In the genomic region with DNA sequence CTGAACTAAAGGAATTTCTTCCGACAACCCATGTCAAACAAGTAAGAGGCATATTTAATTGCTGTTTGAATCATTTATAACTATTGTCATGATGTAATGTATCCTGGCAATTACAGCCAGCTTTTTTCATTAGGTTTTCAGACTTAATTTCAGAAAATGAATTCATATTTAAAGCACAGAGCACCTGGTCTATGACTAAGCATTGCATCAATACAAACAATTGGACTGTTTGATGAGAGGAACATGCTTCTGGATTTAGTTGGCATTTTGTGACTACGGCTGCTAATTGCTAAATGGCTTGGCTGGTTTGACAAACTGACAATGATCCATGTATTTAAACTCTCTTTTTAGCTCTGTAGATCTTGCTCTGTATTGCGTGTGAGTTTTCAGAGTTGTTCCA, we compare ENCODE assay signal across 25 cellular contexts.
DNase-seq lines count a peak whose midpoint lies in the region; ATAC-seq, FAIRE-seq and TF ChIP-seq lines count a peak whose summit lies in the region.
"Had no signal": no experiment of that assay in that cellular context is flagged by ENCODE, and none has a peak within 500 bp of the region (broad histone marks: within the 10 kb centered on the region; RNA-seq: fewer than 3 reads in every experiment).

No MANE protein-coding gene starts in this region.

- H3K4me3 Mint-ChIP-seq in activated T-helper 17 cell treated with anti-CD3 and anti-CD28 coated beads, Interleukin-2, amount 50 U/mL, for 72 hours, result no peak overlapping the region
- H3K4me3 Mint-ChIP-seq: activated CD4-positive, alpha-beta T cell treated with anti-CD3 and anti-CD28 coated beads, Interleukin-2, amount 10 ng/mL, durations not matched to agents 24 days and 14 days; activated naive CD8-positive, alpha-beta T cell treated with anti-CD3 and anti-CD28 coated beads for 36 hours; CD8-positive, alpha-beta T cell; naive thymus-derived CD8-positive, alpha-beta T cell had no signal

- H3K9me3 ChIP-seq in SU-DHL-6 (ENCODE audit: insufficient read depth, low read length) (no peaks in the 10 kb centered on the region), left ventricle myocardium inferior (replicated peaks) (peaks cover 5% of the 10 kb centered on the region)
- H3K9me3 ChIP-seq: body of pancreas, ovary, SJCRH30, tibial artery had no signal

- no peak overlapping the region for H3K9ac ChIP-seq in SU-DHL-6 (ENCODE audit: low read length)

- TF ChIP-seq CTCF in SU-DHL-6 (IDR thresholded peaks at IDR 0.05; ENCODE audit: insufficient read depth, low read length, poor library complexity, severe bottlenecking) (no peak), foreskin keratinocyte (conservative IDR thresholded peaks at IDR 0.05) (no peak), left ventricle myocardium inferior (IDR thresholded peaks at IDR 0.05; ENCODE audit: borderline replicate concordance) (no peak)

- H3K4me1 ChIP-seq in foreskin keratinocyte (no peaks in the 10 kb centered on the region), left ventricle myocardium inferior (no peaks in the 10 kb centered on the region)
- H3K4me1 ChIP-seq: body of pancreas, SJCRH30, tibial artery had no signal

- no peaks in the 10 kb centered on the region for H3F3A ChIP-seq in SU-DHL-6 (ENCODE audit: insufficient read depth)

- intact Hi-C loops in left ventricle myocardium inferior (cut with micrococcal nuclease), result no loop called here

- H3K4me2 ChIP-seq in SU-DHL-6 (ENCODE audit: low read depth, low read length, poor library complexity, severe bottlenecking), result no peak overlapping the region

- H3K27me3 Mint-ChIP-seq in activated T-helper 17 cell treated with anti-CD3 and anti-CD28 coated beads, Interleukin-2, amount 50 U/mL, for 72 hours, result no peaks in the 10 kb centered on the region
- H3K27me3 Mint-ChIP-seq: activated CD4-positive, alpha-beta T cell treated with anti-CD3 and anti-CD28 coated beads, Interleukin-2, amount 10 ng/mL, durations not matched to agents 24 days and 14 days; activated naive CD8-positive, alpha-beta T cell treated with anti-CD3 and anti-CD28 coated beads for 36 hours had no signal

- H3K27ac ChIP-seq in SU-DHL-6 (ENCODE audit: low read depth, low read length), result no peak overlapping the region
- no peak overlapping the region for H3K27ac ChIP-seq in foreskin keratinocyte
- H3K27ac ChIP-seq in left ventricle myocardium inferior (replicated peaks), result no peak overlapping the region
- H3K27ac ChIP-seq: body of pancreas, ovary, SJCRH30, tibial artery had no signal

- H3K36me3 ChIP-seq in SU-DHL-6 (ENCODE audit: low read length), result no peaks in the 10 kb centered on the region
- H3K36me3 ChIP-seq in left ventricle myocardium inferior, result no peaks in the 10 kb centered on the region
- H3K36me3 ChIP-seq: ovary, SJCRH30, tibial artery had no signal

- H3K9me3 Mint-ChIP-seq in activated T-helper 17 cell treated with anti-CD3 and anti-CD28 coated beads, Interleukin-2, amount 50 U/mL, for 72 hours, result peaks cover 13% of the 10 kb centered on the region
- H3K9me3 Mint-ChIP-seq: activated naive CD8-positive, alpha-beta T cell treated with anti-CD3 and anti-CD28 coated beads for 36 hours had no signal

- ATAC-seq in foreskin keratinocyte (peak; percentile 62), HG03139 (IDR thresholded peaks at IDR 0.05; ENCODE audit: unreplicated experiment) (no peak)
- ATAC-seq in activated T-helper 17 cell treated with anti-CD3 and anti-CD28 coated beads, Interleukin-2, amount 50 U/mL, for 72 hours (replicated peaks), result no peak
- ATAC-seq: body of pancreas; CD8-positive, alpha-beta T cell; left colon; naive thymus-derived CD8-positive, alpha-beta T cell; stimulated activated naive CD8-positive, alpha-beta T cell treated with anti-CD3 and anti-CD28 coated beads, Interleukin-15, Interleukin-2, amounts not matched to agents 100 U/mL and 50 U/mL, for 24 hours had no signal

- H3K79me2 ChIP-seq in SU-DHL-6 (ENCODE audit: insufficient read depth, low read length), result no peaks in the 10 kb centered on the region

- H3K4me3 ChIP-seq in SU-DHL-6 (ENCODE audit: insufficient read depth, low read length, poor library complexity, severe bottlenecking) (no peak overlapping the region), left ventricle myocardium inferior (no peak overlapping the region)
- H3K4me3 ChIP-seq: body of pancreas, ovary, SJCRH30, tibial artery had no signal

- H3K27ac Mint-ChIP-seq in activated T-helper 17 cell treated with anti-CD3 and anti-CD28 coated beads, Interleukin-2, amount 50 U/mL, for 72 hours, result no peak overlapping the region
- H3K27ac Mint-ChIP-seq: activated CD4-positive, alpha-beta T cell treated with anti-CD3 and anti-CD28 coated beads, Interleukin-2, amount 10 ng/mL, durations not matched to agents 24 days and 14 days; activated naive CD8-positive, alpha-beta T cell treated with anti-CD3 and anti-CD28 coated beads for 36 hours; CD8-positive, alpha-beta T cell; naive thymus-derived CD8-positive, alpha-beta T cell had no signal

- no peaks in the 10 kb centered on the region for H3K9me2 ChIP-seq in SU-DHL-6 (replicated peaks; ENCODE audit: insufficient read depth, low read length)

- no peak for TF ChIP-seq POLR2A in H54 (IDR thresholded peaks at IDR 0.05; ENCODE audit: low read depth, low read length)

- H4K20me1 ChIP-seq in SU-DHL-6 (ENCODE audit: low read depth, low read length), result no peaks in the 10 kb centered on the region

- H3K4me1 Mint-ChIP-seq in activated T-helper 17 cell treated with anti-CD3 and anti-CD28 coated beads, Interleukin-2, amount 50 U/mL, for 72 hours, result no peaks in the 10 kb centered on the region
- H3K4me1 Mint-ChIP-seq: activated CD4-positive, alpha-beta T cell treated with anti-CD3 and anti-CD28 coated beads, Interleukin-2, amount 10 ng/mL, durations not matched to agents 24 days and 14 days; activated naive CD8-positive, alpha-beta T cell treated with anti-CD3 and anti-CD28 coated beads for 36 hours; naive thymus-derived CD8-positive, alpha-beta T cell had no signal

- H3K36me3 Mint-ChIP-seq in activated T-helper 17 cell treated with anti-CD3 and anti-CD28 coated beads, Interleukin-2, amount 50 U/mL, for 72 hours (ENCODE audit: low read depth), result no peaks in the 10 kb centered on the region
- H3K36me3 Mint-ChIP-seq: activated naive CD8-positive, alpha-beta T cell treated with anti-CD3 and anti-CD28 coated beads for 36 hours; CD8-positive, alpha-beta T cell; naive thymus-derived CD8-positive, alpha-beta T cell had no signal

- DNase-seq in H54 (ENCODE audit: insufficient read length, low spot score), result no peak
- peak; percentile 53 for DNase-seq in LHCN-M2 (ENCODE audit: low read depth)
- DNase-seq in foreskin keratinocyte, result peak; percentile 40 to 69
- no peak for DNase-seq in left ventricle myocardium inferior
- DNase-seq in mucosa of gallbladder (ENCODE audit: low spot score), result no peak
- DNase-seq: activated CD4-positive, alpha-beta T cell treated with anti-CD3 and anti-CD28 coated beads, Interleukin-2, amount 10 ng/mL, durations not matched to agents 24 days and 14 days; activated naive CD8-positive, alpha-beta T cell treated with anti-CD3 and anti-CD28 coated beads for 36 hours; body of pancreas; CD8-positive, alpha-beta T cell; effector CD4-positive, alpha-beta T cell; left colon; naive thymus-derived CD8-positive, alpha-beta T cell; NCI-H187; NCI-H82; OCI-M1; ovary; SJCRH30; stimulated activated CD4-positive, alpha-beta T cell treated with anti-CD3 and anti-CD28 coated beads, Interleukin-4, amount 100 ng/mL, for 1 hour; stimulated activated naive CD8-positive, alpha-beta T cell treated with anti-CD3 and anti-CD28 coated beads, Interleukin-15, Interleukin-2, amounts not matched to agents 100 U/mL and 50 U/mL, for 24 hours; T-helper 2 cell; tibial artery had no signal

- FAIRE-seq in H54 (lab: Jason Lieb, UNC), result peak; percentile 50
- FAIRE-seq: GM12892 had no signal

- H2AFZ ChIP-seq in SU-DHL-6 (ENCODE audit: low read depth, low read length, severe bottlenecking), result peak overlapping the region; percentile 35

- H3K27me3 ChIP-seq in SU-DHL-6 (ENCODE audit: low read length) (no peaks in the 10 kb centered on the region), foreskin keratinocyte (no peaks in the 10 kb centered on the region), left ventricle myocardium inferior (ENCODE audit: low read depth) (no peaks in the 10 kb centered on the region)
- H3K27me3 ChIP-seq: body of pancreas, ovary, SJCRH30, tibial artery had no signal

Comparison
In these comparisons a context has a peak if more than half of its experiments do, and no peak if none do; other contexts are left out.
1. DNase-seq: peak in LHCN-M2 (single experiment) and foreskin keratinocyte (2 of 2); none in H54 (single experiment), left ventricle myocardium inferior (single experiment) and mucosa of gallbladder (single experiment).